Comparison of ENCODE assay signal across 8 cellular contexts in genomic region chr14:67166450-67166853, GRCh38. TPM values are rescaled to one million over a fixed set of nuclear protein-coding genes. Genes with fewer than 3 reads are reported as not detected.
DNase-seq lines count a peak whose midpoint lies in the region; ATAC-seq and TF ChIP-seq lines count a peak whose summit lies in the region.

No MANE protein-coding gene starts in this region.

- no peaks in the 10 kb centered on the region for H3K27me3 ChIP-seq in suprapubic skin

- in situ Hi-C loops in astrocyte of the spinal cord (cut with HindIII; ENCODE audit: low sequenced_read_pairs) = no loop called here

- TF ChIP-seq EP300 in suprapubic skin (IDR thresholded peaks at IDR 0.05) = no peak

- DNase-seq in AG08395 (ENCODE audit: low spot score) (peak; percentile 45), NCI-H748 treated with DMSO at 0.1 percent for 48 hours (lab: John Stamatoyannopoulos, UW) (peak; percentile 3), astrocyte of the spinal cord (ENCODE audit: low read depth, low spot score) (peak; percentile 51), kidney glomerular epithelial cell (lab: John Stamatoyannopoulos, UW) (peak; percentile 35), suprapubic skin (ENCODE audit: low spot score in 2 of 2) (no peak), NCI-H2029 (lab: John Stamatoyannopoulos, UW) (no peak)

- TF ChIP-seq POLR2A in suprapubic skin (IDR thresholded peaks at IDR 0.05) = no peak

- H3K4me3 ChIP-seq in astrocyte of the spinal cord (ENCODE audit: low read depth, low read length) (no peak overlapping the region), suprapubic skin (no peak overlapping the region)

- TF ChIP-seq CTCF in GM12874 (IDR thresholded peaks at IDR 0.05; ENCODE audit: insufficient read depth, low read depth, low read length) (peak; percentile 58), astrocyte of the spinal cord (IDR thresholded peaks at IDR 0.05; ENCODE audit: low read depth, low read length) (peak; percentile 78), suprapubic skin (IDR thresholded peaks at IDR 0.05) (peak; percentile 30 to 68)

- no peak for ATAC-seq in HG03025 (IDR thresholded peaks at IDR 0.05; ENCODE audit: low FRiP score, unreplicated experiment)

- H3K36me3 ChIP-seq in suprapubic skin = peaks cover 15% of the 10 kb centered on the region

- 88% methylated on average over 5 of the region's 5 CpGs for WGBS in suprapubic skin

- no peak overlapping the region for H3K27ac ChIP-seq in suprapubic skin

- no peaks in the 10 kb centered on the region for H3K4me1 ChIP-seq in suprapubic skin

- H3K9me3 ChIP-seq in suprapubic skin = no peaks in the 10 kb centered on the region

RNA-seq across cellular contexts. Expression of gene GARIN2, which starts 22.8 kb away (rescaled TPM):
- total RNA-seq in suprapubic skin = under 1 TPM in 2 of 4 donors, not detected in 2; 0.26 to 0.81 TPM

Comparison
In these comparisons a context has a peak if more than half of its experiments do, and no peak if none do; other contexts are left out.
1. DNase-seq: peak in AG08395 (single experiment), NCI-H748 treated with DMSO at 0.1 percent for 48 hours (single experiment), astrocyte of the spinal cord (single experiment) and kidney glomerular epithelial cell (single experiment); none in suprapubic skin (0 of 2) and NCI-H2029 (single experiment).
2. Peak in every context shown above with its lines, with median percentiles within 50 percentile points of each other: CTCF ChIP-seq.